ENCODE assay signal across 17 cellular contexts in the genomic region with DNA sequence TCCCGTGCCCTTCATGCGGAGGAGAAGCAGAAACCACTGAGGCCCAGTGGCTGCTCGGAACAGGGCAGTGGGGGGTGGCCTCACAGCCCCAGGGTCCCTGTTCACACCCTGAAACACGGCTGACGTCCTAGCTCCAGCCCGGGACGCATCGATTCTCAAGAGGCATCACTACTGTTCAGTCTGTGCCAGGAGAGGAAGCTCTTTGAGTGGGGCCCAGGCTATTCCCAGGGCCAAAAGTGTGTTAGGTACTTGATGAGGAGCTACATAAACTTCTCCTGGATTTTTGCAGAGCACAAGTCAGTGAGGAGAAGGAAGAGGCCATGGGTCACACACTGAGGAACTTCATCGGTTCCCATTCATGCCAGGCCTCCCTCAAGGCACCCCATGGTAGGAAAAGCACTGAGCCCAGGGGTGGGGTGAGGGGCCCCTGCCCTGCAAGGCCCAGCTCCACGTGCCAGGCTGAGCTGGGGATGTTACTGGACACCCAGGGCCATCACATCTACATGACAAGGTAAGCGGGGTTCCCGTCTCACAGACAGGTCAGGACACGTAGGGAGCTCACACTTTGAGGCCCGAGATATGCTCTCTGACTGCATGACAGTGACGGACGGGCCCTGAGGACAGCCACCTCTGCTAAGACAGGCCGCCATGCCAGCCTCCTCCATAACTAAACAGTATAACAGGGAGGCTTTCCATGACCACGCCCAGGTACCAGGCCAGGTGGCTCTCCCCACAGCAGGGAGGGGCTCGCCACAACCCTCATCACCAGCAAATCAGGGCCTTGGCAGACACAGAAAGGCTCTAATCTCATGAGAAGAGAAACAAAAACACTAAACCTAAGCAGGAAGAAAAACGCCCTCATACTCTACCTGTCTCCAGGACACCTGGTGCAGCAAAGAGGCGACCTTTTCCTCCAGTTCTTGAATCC. TPM values are rescaled to one million over a fixed set of nuclear protein-coding genes. Genes with fewer than 3 reads are reported as not detected.
DNase-seq lines count a peak whose midpoint lies in the region; ATAC-seq and TF ChIP-seq lines count a peak whose summit lies in the region.
"Had no signal": no experiment of that assay in that cellular context is flagged by ENCODE, and none has a peak within 500 bp of the region (broad histone marks: within the 10 kb centered on the region; RNA-seq: fewer than 3 reads in every experiment).

No MANE protein-coding gene starts in this region.

- H3K27me3 ChIP-seq in gastrocnemius medialis, result no peaks in the 10 kb centered on the region
- H3K27me3 ChIP-seq: Peyer's patch had no signal

- no peak for DNase-seq in activated CD4-positive, alpha-beta T cell treated with anti-CD3 and anti-CD28 coated beads, Interleukin-2, amount 10 ng/mL, durations not matched to agents 24 days and 14 days
- DNase-seq in activated CD4-positive, alpha-beta T cell treated with anti-CD3 and anti-CD28 coated beads, Interleukin-2, amount 50 U/mL, for 4 hours, result no peak
- peak; percentile 71 for DNase-seq in NCI-H187 treated with DMSO at 0.1 percent for 48 hours (lab: John Stamatoyannopoulos, UW)
- DNase-seq in effector memory CD8-positive, alpha-beta T cell, result no peak
- DNase-seq in stimulated activated naive B cell treated with anti-CD40 and anti-IgM and Interleukin-4, amounts not matched to agents 10 μg/mL and 1 μg/mL and 100 μg/mL, for 72 hours, result no peak
- DNase-seq in stimulated activated CD4-positive, alpha-beta T cell treated with anti-CD3 and anti-CD28 coated beads, Interleukin-2, amount 100 ng/mL, for 24 hours, result no peak
- DNase-seq in DMS53 (lab: John Stamatoyannopoulos, UW), result no peak
- no peak for DNase-seq in gastrocnemius medialis
- DNase-seq: activated CD4-positive, CD25-positive, alpha-beta regulatory T cell treated with anti-CD3 and anti-CD28 coated beads, Interleukin-2, amount 50 U/mL, for 72 hours; effector CD8-positive, alpha-beta T cell; foreskin fibroblast; KG1; NCI-H146; stimulated activated naive CD8-positive, alpha-beta T cell treated with anti-CD3 and anti-CD28 coated beads, Interleukin-15, Interleukin-2, amounts not matched to agents 100 U/mL and 50 U/mL, for 24 hours had no signal

- H3K27ac Mint-ChIP-seq in activated CD4-positive, alpha-beta T cell treated with anti-CD3 and anti-CD28 coated beads, Interleukin-2, amount 10 ng/mL, durations not matched to agents 24 days and 14 days, result peak overlapping the region; percentile 53
- peak overlapping the region; percentile 98 for H3K27ac Mint-ChIP-seq in effector memory CD8-positive, alpha-beta T cell
- H3K27ac Mint-ChIP-seq in stimulated activated naive B cell treated with anti-CD40 and anti-IgM and Interleukin-4, amounts not matched to agents 10 μg/mL and 1 μg/mL and 100 μg/mL, for 72 hours, result peak overlapping the region; percentile 14

- H3K4me1 ChIP-seq in gastrocnemius medialis, result no peaks in the 10 kb centered on the region

- TF ChIP-seq CTCF in gastrocnemius medialis (IDR thresholded peaks at IDR 0.05 in 4 of 5, conservative IDR thresholded peaks at IDR 0.05 in 1 of 5), result no peak

- no peak overlapping the region for H3K4me3 ChIP-seq in gastrocnemius medialis
- H3K4me3 ChIP-seq: Peyer's patch had no signal

- no peak for TF ChIP-seq POLR2A in gastrocnemius medialis (IDR thresholded peaks at IDR 0.05)

- no peak overlapping the region for H3K27ac ChIP-seq in gastrocnemius medialis
- H3K27ac ChIP-seq: Peyer's patch had no signal

- H3K4me3 Mint-ChIP-seq in activated CD4-positive, alpha-beta T cell treated with anti-CD3 and anti-CD28 coated beads, Interleukin-2, amount 10 ng/mL, durations not matched to agents 24 days and 14 days, result peak overlapping the region; percentile 51
- H3K4me3 Mint-ChIP-seq in effector memory CD8-positive, alpha-beta T cell, result no peak overlapping the region
- H3K4me3 Mint-ChIP-seq in stimulated activated naive B cell treated with anti-CD40 and anti-IgM and Interleukin-4, amounts not matched to agents 10 μg/mL and 1 μg/mL and 100 μg/mL, for 72 hours, result no peak overlapping the region
- H3K4me3 Mint-ChIP-seq: brain had no signal

- H3K9me3 Mint-ChIP-seq in activated CD4-positive, alpha-beta T cell treated with anti-CD3 and anti-CD28 coated beads, Interleukin-2, amount 10 ng/mL, durations not matched to agents 24 days and 14 days, result no peaks in the 10 kb centered on the region
- H3K9me3 Mint-ChIP-seq in effector memory CD8-positive, alpha-beta T cell, result no peaks in the 10 kb centered on the region
- H3K9me3 Mint-ChIP-seq in stimulated activated naive B cell treated with anti-CD40 and anti-IgM and Interleukin-4, amounts not matched to agents 10 μg/mL and 1 μg/mL and 100 μg/mL, for 72 hours, result no peaks in the 10 kb centered on the region
- H3K9me3 Mint-ChIP-seq: brain had no signal

- ATAC-seq in effector memory CD8-positive, alpha-beta T cell (replicated peaks), result no peak
- ATAC-seq in stimulated activated naive B cell treated with anti-CD40 and anti-IgM and Interleukin-4, amounts not matched to agents 10 μg/mL and 1 μg/mL and 100 μg/mL, for 72 hours (replicated peaks), result no peak
- ATAC-seq in gastrocnemius medialis, result no peak
- ATAC-seq: sciatic nerve; stimulated activated naive CD8-positive, alpha-beta T cell treated with anti-CD3 and anti-CD28 coated beads, Interleukin-15, Interleukin-2, amounts not matched to agents 100 U/mL and 50 U/mL, for 24 hours had no signal

- H3K4me1 Mint-ChIP-seq in activated CD4-positive, alpha-beta T cell treated with anti-CD3 and anti-CD28 coated beads, Interleukin-2, amount 10 ng/mL, durations not matched to agents 24 days and 14 days, result peaks cover 45% of the 10 kb centered on the region
- peaks cover 26 to 30% of the 10 kb centered on the region in 2 donors for H3K4me1 Mint-ChIP-seq in effector memory CD8-positive, alpha-beta T cell (ENCODE audit: low read depth in 2 of 2)
- peaks cover 38 to 63% of the 10 kb centered on the region in 2 donors for H3K4me1 Mint-ChIP-seq in stimulated activated naive B cell treated with anti-CD40 and anti-IgM and Interleukin-4, amounts not matched to agents 10 μg/mL and 1 μg/mL and 100 μg/mL, for 72 hours
- H3K4me1 Mint-ChIP-seq: brain had no signal

- no peaks in the 10 kb centered on the region for H3K27me3 Mint-ChIP-seq in activated CD4-positive, alpha-beta T cell treated with anti-CD3 and anti-CD28 coated beads, Interleukin-2, amount 10 ng/mL, durations not matched to agents 24 days and 14 days
- no peaks in the 10 kb centered on the region for H3K27me3 Mint-ChIP-seq in effector memory CD8-positive, alpha-beta T cell
- H3K27me3 Mint-ChIP-seq in stimulated activated naive B cell treated with anti-CD40 and anti-IgM and Interleukin-4, amounts not matched to agents 10 μg/mL and 1 μg/mL and 100 μg/mL, for 72 hours, result no peaks in the 10 kb centered on the region

- H3K36me3 Mint-ChIP-seq in activated CD4-positive, alpha-beta T cell treated with anti-CD3 and anti-CD28 coated beads, Interleukin-2, amount 10 ng/mL, durations not matched to agents 24 days and 14 days (ENCODE audit: low read depth), result peaks cover 73% of the 10 kb centered on the region
- peaks cover 56% of the 10 kb centered on the region for H3K36me3 Mint-ChIP-seq in effector memory CD8-positive, alpha-beta T cell (ENCODE audit: insufficient read depth)
- peaks cover 65 to 68% of the 10 kb centered on the region in 2 donors for H3K36me3 Mint-ChIP-seq in stimulated activated naive B cell treated with anti-CD40 and anti-IgM and Interleukin-4, amounts not matched to agents 10 μg/mL and 1 μg/mL and 100 μg/mL, for 72 hours

- no peaks in the 10 kb centered on the region for H3K9me3 ChIP-seq in gastrocnemius medialis
- H3K9me3 ChIP-seq: Peyer's patch had no signal

- in situ Hi-C loops in gastrocnemius medialis (cut with MboI; ENCODE audit: low sequenced_read_pairs in 4 of 4), result no loop called here

- peaks cover 2 to 54% of the 10 kb centered on the region in 2 donors for H3K36me3 ChIP-seq in gastrocnemius medialis

- intact Hi-C loops in activated CD4-positive, alpha-beta T cell treated with anti-CD3 and anti-CD28 coated beads, Interleukin-2, amount 10 ng/mL, durations not matched to agents 24 days and 14 days (cut with micrococcal nuclease), result loop anchor here (10.0 kb wide), 1 partner anchor 301 kb away; no protein-coding TSS in a partner anchor
- intact Hi-C loops in gastrocnemius medialis (cut with DNase I; ENCODE audit: low total_unique reads), result no loop called here

RNA-seq across cellular contexts. Expression of gene TNIP2, which starts 12.4 kb away (rescaled TPM):
- 98.7 and 99.6 TPM in 2 replicates for total RNA-seq in activated CD4-positive, alpha-beta T cell treated with anti-CD3 and anti-CD28 coated beads, Interleukin-2, amount 10 ng/mL, durations not matched to agents 24 days and 14 days
- 10 to 100 TPM; 36.1 to 81.9 (median 66.5) TPM for total RNA-seq in gastrocnemius medialis

RNA-seq across cellular contexts. Expression of gene SH3BP2, which starts 49.1 kb away (rescaled TPM):
- 83.9 and 88.5 TPM in 2 replicates for total RNA-seq in activated CD4-positive, alpha-beta T cell treated with anti-CD3 and anti-CD28 coated beads, Interleukin-2, amount 10 ng/mL, durations not matched to agents 24 days and 14 days
- 10 to 100 TPM in 3 of 4 donors, 1 to 10 TPM in 1; 4.8 to 21.5 (median 12.0) TPM for total RNA-seq in gastrocnemius medialis

Comparison
In these comparisons a context has a peak if more than half of its experiments do, and no peak if none do; other contexts are left out.
1. H3K27ac Mint-ChIP-seq: peak in every context shown above with its lines; median percentile 98 in effector memory CD8-positive, alpha-beta T cell; 53 in activated CD4-positive, alpha-beta T cell treated with anti-CD3 and anti-CD28 coated beads, Interleukin-2, amount 10 ng/mL, durations not matched to agents 24 days and 14 days; 14 in stimulated activated naive B cell treated with anti-CD40 and anti-IgM and Interleukin-4, amounts not matched to agents 10 μg/mL and 1 μg/mL and 100 μg/mL, for 72 hours.